ENCODE assay signal across 19 cellular contexts in the genomic region with DNA sequence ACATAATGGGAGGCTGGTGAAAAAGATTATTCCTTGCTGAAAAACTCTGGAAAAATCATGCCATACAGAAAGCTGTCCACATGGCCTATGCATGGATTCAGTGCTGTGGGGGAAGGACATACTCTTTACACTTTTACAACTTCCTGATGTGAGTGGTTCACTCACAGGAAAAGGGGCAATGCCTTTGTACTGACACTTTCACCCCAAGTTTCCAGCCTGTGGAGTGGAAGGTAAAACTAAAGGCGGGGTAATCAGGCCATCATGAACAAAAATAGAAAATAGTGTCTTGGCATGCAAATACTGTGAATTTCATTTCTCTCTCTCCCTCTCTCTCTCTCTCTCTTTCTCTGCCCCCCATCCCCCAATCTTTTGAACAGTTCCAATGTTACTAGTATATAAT.
DNase-seq lines count a peak whose midpoint lies in the region; ATAC-seq lines count a peak whose summit lies in the region.
"Had no signal": no experiment of that assay in that cellular context is flagged by ENCODE, and none has a peak within 500 bp of the region (broad histone marks: within the 10 kb centered on the region; RNA-seq: fewer than 3 reads in every experiment).

No MANE protein-coding gene starts in this region.

- peak in 1 of 3 donors; percentile 69 for DNase-seq in CD4-positive, CD25-positive, alpha-beta regulatory T cell
- DNase-seq in CD8-positive, alpha-beta memory T cell: peak in 3 of 5 donors; percentile 40 to 57 (median 57)
- no peak for DNase-seq in activated CD4-positive, alpha-beta memory T cell treated with anti-CD3 and anti-CD28 coated beads, Interleukin-2, amount 10 ng/mL, durations not matched to agents 7 days and 5 days
- no peak for DNase-seq in left colon
- no peak for DNase-seq in activated CD4-positive, alpha-beta T cell treated with anti-CD3 and anti-CD28 coated beads, Interleukin-2, amount 50 U/mL, for 4 hours
- DNase-seq: brain microvascular endothelial cell; foreskin fibroblast; hippocampal formation; Karpas-422; kidney; mammary epithelial cell; naive B cell; NCI-H774; sigmoid colon; stimulated activated CD4-positive, alpha-beta T cell treated with anti-CD3 and anti-CD28 coated beads, Interleukin-1b, Interleukin-23, amount 100 ng/mL, for 48 hours; uterus had no signal

- H3K27ac Mint-ChIP-seq in CD4-positive, CD25-positive, alpha-beta regulatory T cell: peak overlapping the region; percentile 94 to 100 (median 97)
- peak overlapping the region; percentile 94 to 100 (median 98) for H3K27ac Mint-ChIP-seq in CD8-positive, alpha-beta memory T cell
- H3K27ac Mint-ChIP-seq in activated CD4-positive, alpha-beta memory T cell treated with anti-CD3 and anti-CD28 coated beads, Interleukin-2, amount 10 ng/mL, durations not matched to agents 7 days and 5 days: peak overlapping the region; percentile 87

- peaks cover 73% of the 10 kb centered on the region for H3K4me1 ChIP-seq in CD4-positive, CD25-positive, alpha-beta regulatory T cell (ENCODE audit: control insufficient read depth, insufficient read depth, low read length, poor library complexity, severe bottlenecking)
- H3K4me1 ChIP-seq in CD8-positive, alpha-beta memory T cell (ENCODE audit: insufficient read depth, low read length): peaks cover 96% of the 10 kb centered on the region
- H3K4me1 ChIP-seq: sigmoid colon, uterus had no signal

- no peaks in the 10 kb centered on the region for H3K9me3 ChIP-seq in CD4-positive, CD25-positive, alpha-beta regulatory T cell (ENCODE audit: control insufficient read depth in 2 of 2, low read length in 2 of 2)
- H3K9me3 ChIP-seq in CD8-positive, alpha-beta memory T cell (ENCODE audit: low read length): no peaks in the 10 kb centered on the region
- H3K9me3 ChIP-seq: sigmoid colon, uterus had no signal

- peak overlapping the region; percentile 56 for H3K4me3 ChIP-seq in CD4-positive, CD25-positive, alpha-beta regulatory T cell (ENCODE audit: low read depth, low read length)
- H3K4me3 ChIP-seq in CD8-positive, alpha-beta memory T cell (ENCODE audit: low read length): peak overlapping the region; percentile 15
- H3K4me3 ChIP-seq: coronary artery, sigmoid colon, uterus had no signal

- intact Hi-C loops in left colon (cut with DNase I, micrococcal nuclease): no loop called here

- peaks cover 0 to 2% (median 0%) of the 10 kb centered on the region in 7 donors for H3K9me3 Mint-ChIP-seq in CD4-positive, CD25-positive, alpha-beta regulatory T cell
- H3K9me3 Mint-ChIP-seq in CD8-positive, alpha-beta memory T cell: peaks cover 0 to 2% (median 0%) of the 10 kb centered on the region in 5 donors
- H3K9me3 Mint-ChIP-seq in activated CD4-positive, alpha-beta memory T cell treated with anti-CD3 and anti-CD28 coated beads, Interleukin-2, amount 10 ng/mL, durations not matched to agents 7 days and 5 days: no peaks in the 10 kb centered on the region

- no peaks in the 10 kb centered on the region for H3K36me3 Mint-ChIP-seq in CD4-positive, CD25-positive, alpha-beta regulatory T cell
- peaks cover 0 to 5% (median 0%) of the 10 kb centered on the region in 3 donors for H3K36me3 Mint-ChIP-seq in CD8-positive, alpha-beta memory T cell
- H3K36me3 Mint-ChIP-seq in activated CD4-positive, alpha-beta memory T cell treated with anti-CD3 and anti-CD28 coated beads, Interleukin-2, amount 10 ng/mL, durations not matched to agents 7 days and 5 days (ENCODE audit: low read depth): peaks cover 35% of the 10 kb centered on the region

- H3K27me3 Mint-ChIP-seq in CD4-positive, CD25-positive, alpha-beta regulatory T cell: peaks cover 5% of the 10 kb centered on the region
- H3K27me3 Mint-ChIP-seq in CD8-positive, alpha-beta memory T cell: peaks cover 0 to 2% of the 10 kb centered on the region in 2 donors
- H3K27me3 Mint-ChIP-seq in activated CD4-positive, alpha-beta memory T cell treated with anti-CD3 and anti-CD28 coated beads, Interleukin-2, amount 10 ng/mL, durations not matched to agents 7 days and 5 days: no peaks in the 10 kb centered on the region
- H3K27me3 Mint-ChIP-seq: naive B cell had no signal

- POLR2A ChIA-PET in CD8-positive, alpha-beta memory T cell (lab: Charles Lee): interaction anchor here (1.2 to 1.8 kb wide), 3 partner anchors 13 to 177 kb away, joined by 3 to 17 read pairs (median 3); no protein-coding TSS in a partner anchor
- POLR2A ChIA-PET in activated CD4-positive, alpha-beta memory T cell treated with anti-CD3 and anti-CD28 coated beads, Interleukin-2, amount 10 ng/mL, durations not matched to agents 7 days and 5 days (lab: Charles Lee): interaction anchor here (0.7 to 2.9 kb wide), 27 partner anchors 9 to 390 kb away, joined by 3 to 51 read pairs (median 6); no protein-coding TSS in a partner anchor

- H3K27me3 ChIP-seq in CD4-positive, CD25-positive, alpha-beta regulatory T cell (ENCODE audit: control insufficient read depth, insufficient read depth, low read length): no peaks in the 10 kb centered on the region
- no peaks in the 10 kb centered on the region for H3K27me3 ChIP-seq in CD8-positive, alpha-beta memory T cell (ENCODE audit: insufficient read depth, low read length, poor library complexity, severe bottlenecking)
- H3K27me3 ChIP-seq: brain microvascular endothelial cell, sigmoid colon, uterus had no signal

- no peak for ATAC-seq in CD4-positive, CD25-positive, alpha-beta regulatory T cell (ENCODE audit: low read depth in 2 of 2)
- ATAC-seq in left colon: peak; percentile 69
- ATAC-seq in GM19397 (IDR thresholded peaks at IDR 0.05; ENCODE audit: unreplicated experiment): no peak
- ATAC-seq in GM19455 (IDR thresholded peaks at IDR 0.05; ENCODE audit: unreplicated experiment): no peak

- no peaks in the 10 kb centered on the region for H3K36me3 ChIP-seq in CD4-positive, CD25-positive, alpha-beta regulatory T cell (ENCODE audit: control insufficient read depth, insufficient read depth, low read length)
- no peaks in the 10 kb centered on the region for H3K36me3 ChIP-seq in CD8-positive, alpha-beta memory T cell (ENCODE audit: insufficient read depth, low read length)
- H3K36me3 ChIP-seq: brain microvascular endothelial cell, sigmoid colon, uterus had no signal

- peak overlapping the region; percentile 40 to 72 (median 60) for H3K4me3 Mint-ChIP-seq in CD4-positive, CD25-positive, alpha-beta regulatory T cell
- peak overlapping the region; percentile 28 to 93 (median 62) for H3K4me3 Mint-ChIP-seq in CD8-positive, alpha-beta memory T cell
- peak overlapping the region; percentile 33 for H3K4me3 Mint-ChIP-seq in activated CD4-positive, alpha-beta memory T cell treated with anti-CD3 and anti-CD28 coated beads, Interleukin-2, amount 10 ng/mL, durations not matched to agents 7 days and 5 days

- CTCF ChIA-PET in CD8-positive, alpha-beta memory T cell (lab: Charles Lee): interaction anchor here (0.7 to 2.2 kb wide), 7 partner anchors 11 to 212 kb away, joined by 3 to 14 read pairs (median 3); no protein-coding TSS in a partner anchor
- CTCF ChIA-PET in activated CD4-positive, alpha-beta memory T cell treated with anti-CD3 and anti-CD28 coated beads, Interleukin-2, amount 10 ng/mL, durations not matched to agents 7 days and 5 days (lab: Charles Lee): interaction anchor here (1.0 to 3.0 kb wide), 8 partner anchors 10 to 203 kb away, joined by 3 to 23 read pairs (median 4); no protein-coding TSS in a partner anchor

- H3K4me1 Mint-ChIP-seq in CD4-positive, CD25-positive, alpha-beta regulatory T cell: peaks cover 35 to 94% (median 72%) of the 10 kb centered on the region in 4 donors
- H3K4me1 Mint-ChIP-seq in CD8-positive, alpha-beta memory T cell: peaks cover 76 to 98% (median 96%) of the 10 kb centered on the region in 3 donors
- peaks cover 57% of the 10 kb centered on the region for H3K4me1 Mint-ChIP-seq in activated CD4-positive, alpha-beta memory T cell treated with anti-CD3 and anti-CD28 coated beads, Interleukin-2, amount 10 ng/mL, durations not matched to agents 7 days and 5 days

- peak overlapping the region; percentile 98 for H3K27ac ChIP-seq in CD4-positive, CD25-positive, alpha-beta regulatory T cell (ENCODE audit: insufficient read depth, low read length, poor library complexity, severe bottlenecking)
- H3K27ac ChIP-seq in CD8-positive, alpha-beta memory T cell (ENCODE audit: low read depth, low read length): peak overlapping the region; percentile 48
- H3K27ac ChIP-seq: brain microvascular endothelial cell, coronary artery, sigmoid colon, uterus had no signal

Comparison
In these comparisons a context has a peak if more than half of its experiments do, and no peak if none do; other contexts are left out.
1. DNase-seq: peak in CD8-positive, alpha-beta memory T cell (3 of 5); none in activated CD4-positive, alpha-beta memory T cell treated with anti-CD3 and anti-CD28 coated beads, Interleukin-2, amount 10 ng/mL, durations not matched to agents 7 days and 5 days (single experiment), left colon (0 of 2) and activated CD4-positive, alpha-beta T cell treated with anti-CD3 and anti-CD28 coated beads, Interleukin-2, amount 50 U/mL, for 4 hours (0 of 2).
2. Peak in every context shown above with its lines, with median percentiles within 50 percentile points of each other: H3K27ac Mint-ChIP-seq and H3K4me3 Mint-ChIP-seq.